ENCODE assay signal across 8 cellular contexts in the genomic region with DNA sequence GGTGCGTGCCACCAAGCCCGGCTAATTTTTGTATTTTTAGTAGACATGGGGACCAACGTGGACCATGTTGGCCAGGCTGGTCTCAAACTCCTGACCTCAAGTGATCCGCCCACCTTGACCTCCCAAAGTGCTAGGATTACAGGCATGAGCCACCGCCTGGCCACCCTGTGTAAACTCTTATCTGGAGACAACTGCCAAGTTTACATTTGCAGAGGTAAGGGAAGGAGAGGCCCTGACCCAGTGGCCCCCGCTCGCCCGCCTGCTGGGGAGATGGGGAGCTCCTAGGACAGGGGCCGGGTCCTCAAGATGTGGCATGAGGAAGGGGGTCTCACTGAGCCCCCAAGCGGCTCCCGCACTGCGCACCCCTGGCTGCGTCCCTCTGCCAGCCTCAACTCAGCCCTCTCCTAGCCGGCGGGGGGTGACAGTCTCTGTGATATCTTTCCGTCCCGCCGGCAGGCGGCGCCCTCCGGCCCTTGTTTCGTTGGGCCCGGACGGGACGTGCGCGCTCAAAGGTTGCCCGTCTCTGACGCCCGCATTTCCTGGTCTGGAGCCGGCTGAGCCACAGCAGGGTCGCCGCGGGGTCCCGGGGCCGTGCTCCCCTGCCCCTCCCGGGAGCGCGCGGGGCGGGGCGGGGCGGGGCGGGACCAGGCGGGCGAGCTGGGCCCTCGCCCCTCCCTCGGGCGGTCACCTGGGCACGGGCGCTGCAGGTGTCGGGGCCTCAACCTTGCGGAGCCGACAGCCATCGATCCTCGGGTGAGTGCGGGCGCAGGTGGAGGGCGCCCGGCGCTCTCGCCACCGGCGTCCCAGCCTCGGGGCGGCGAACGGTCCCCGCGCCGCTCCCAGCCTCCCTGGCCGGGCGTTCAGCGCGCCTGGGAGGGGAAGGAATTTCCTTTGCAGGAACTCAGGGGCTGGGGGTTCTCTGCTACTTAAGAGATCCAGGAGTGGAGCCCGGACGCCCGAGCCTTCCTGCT. TPM values are rescaled to one million over a fixed set of nuclear protein-coding genes. Genes with fewer than 3 reads are reported as not detected.
DNase-seq lines count a peak whose midpoint lies in the region; ATAC-seq and TF ChIP-seq lines count a peak whose summit lies in the region.

Gene GPR160 (plus strand): TSS at position 533 of the 971 bp plus-strand sequence. CDS start 45,978 bp downstream, outside the sequence.

- H3K9me3 ChIP-seq in parathyroid adenoma (ENCODE audit: control insufficient read depth, low read length): no peaks in the 10 kb centered on the region

- peak within 1 kb of the TSS; percentile 93 for H3K27ac ChIP-seq in parathyroid adenoma

- peak; percentile 82 for ATAC-seq in GM21723 (IDR thresholded peaks at IDR 0.05; ENCODE audit: unreplicated experiment)

- H3K4me1 ChIP-seq in parathyroid adenoma: peaks cover 6% of the 10 kb centered on the region

- H3K27ac Mint-ChIP-seq in glutamatergic neuron (ENCODE audit: unreplicated experiment) (no peak within 1 kb of the TSS), type B pancreatic cell (no peak within 1 kb of the TSS)

- TF ChIP-seq EP300 in Ishikawa (IDR thresholded peaks at IDR 0.05; ENCODE audit: borderline replicate concordance): 0 out of 2 replicates have a peak, but pooled peaks have one; percentile 34

- peaks cover 5% of the 10 kb centered on the region for H3K27me3 Mint-ChIP-seq in glutamatergic neuron (ENCODE audit: unreplicated experiment)
- peaks cover 53% of the 10 kb centered on the region for H3K27me3 Mint-ChIP-seq in type B pancreatic cell

- DNase-seq in EL (peak; percentile 42), RPMI7951 (ENCODE audit: low read depth) (peak; percentile 31), glutamatergic neuron (peak; percentile 74), type B pancreatic cell (ENCODE audit: extremely low spot score, unreplicated experiment) (peak; percentile 84)
- DNase-seq in activated effector memory CD4-positive, alpha-beta T cell treated with Interleukin-2 at 50 U/mL for 16 hours: peak; percentile 69

- peak within 1 kb of the TSS; percentile 65 for H2AFZ ChIP-seq in parathyroid adenoma

- peak within 1 kb of the TSS; percentile 81 for H3K4me3 Mint-ChIP-seq in glutamatergic neuron (ENCODE audit: unreplicated experiment)
- H3K4me3 Mint-ChIP-seq in type B pancreatic cell: peak within 1 kb of the TSS; percentile 88

- TF ChIP-seq CTCF in glutamatergic neuron (IDR thresholded peaks at IDR 0.05; ENCODE audit: partially characterized antibody, unreplicated experiment) (peak; percentile 85), parathyroid adenoma (IDR thresholded peaks at IDR 0.05) (peak; percentile 90), type B pancreatic cell (conservative IDR thresholded peaks at IDR 0.05) (peak; percentile 89)

- TF ChIP-seq RAD21 in Ishikawa (IDR thresholded peaks at IDR 0.05; ENCODE audit: low read depth): peak; percentile 76

- peak within 1 kb of the TSS; percentile 94 for H3K9ac ChIP-seq in parathyroid adenoma

- H3K4me2 ChIP-seq in parathyroid adenoma (ENCODE audit: low read length): peak within 1 kb of the TSS; percentile 80

- no peaks in the 10 kb centered on the region for H3K36me3 Mint-ChIP-seq in glutamatergic neuron (ENCODE audit: unreplicated experiment)
- H3K36me3 Mint-ChIP-seq in type B pancreatic cell: no peaks in the 10 kb centered on the region

- H3K4me3 ChIP-seq in parathyroid adenoma (ENCODE audit: low read depth, low read length): peak within 1 kb of the TSS; percentile 91

- H3K36me3 ChIP-seq in parathyroid adenoma (ENCODE audit: control insufficient read depth, insufficient read depth, low read length): no peaks in the 10 kb centered on the region

- H3K79me2 ChIP-seq in parathyroid adenoma: no peaks in the 10 kb centered on the region

- H3K4me1 Mint-ChIP-seq in glutamatergic neuron (ENCODE audit: low read depth, unreplicated experiment): no peaks in the 10 kb centered on the region
- peaks cover 7% of the 10 kb centered on the region for H3K4me1 Mint-ChIP-seq in type B pancreatic cell (ENCODE audit: unreplicated experiment)

- no peaks in the 10 kb centered on the region for H3K27me3 ChIP-seq in parathyroid adenoma (ENCODE audit: control insufficient read depth, insufficient read depth, low read length)

- no peaks in the 10 kb centered on the region for H3K9me3 Mint-ChIP-seq in glutamatergic neuron (ENCODE audit: unreplicated experiment)
- H3K9me3 Mint-ChIP-seq in type B pancreatic cell: no peaks in the 10 kb centered on the region

TF ChIP-seq in Ishikawa, 13 proteins besides CTCF, POLR2A, EP300 and RAD21:
- TF ChIP-seq CEBPB (IDR thresholded peaks at IDR 0.05) (no peak), CREB1 (IDR thresholded peaks at IDR 0.05; ENCODE audit: low read depth) (no peak), YY1 (IDR thresholded peaks at IDR 0.05; ENCODE audit: low read depth) (peak; percentile 49; the same call in 1 of the 2 replicates), TCF12 (IDR thresholded peaks at IDR 0.05; ENCODE audit: low read depth) (peak; percentile 51; the same call in 1 of the 2 replicates), ZBTB7A (IDR thresholded peaks at IDR 0.05; ENCODE audit: low read depth) (peak; percentile 98), FOXM1 (IDR thresholded peaks at IDR 0.05; ENCODE audit: borderline replicate concordance, low read depth) (no peak), TEAD4 (IDR thresholded peaks at IDR 0.05) (0 out of 2 replicates have a peak, but pooled peaks have one; percentile 18), TAF1 (IDR thresholded peaks at IDR 0.05; ENCODE audit: low read depth) (peak; percentile 15; the same call in 1 of the 2 replicates), NFIC (IDR thresholded peaks at IDR 0.05) (0 out of 2 replicates have a peak, but pooled peaks have one; percentile 8), EGR1 (IDR thresholded peaks at IDR 0.05) (no peak; the same call in 1 of the 2 replicates)
- TF ChIP-seq, protein P1, sequence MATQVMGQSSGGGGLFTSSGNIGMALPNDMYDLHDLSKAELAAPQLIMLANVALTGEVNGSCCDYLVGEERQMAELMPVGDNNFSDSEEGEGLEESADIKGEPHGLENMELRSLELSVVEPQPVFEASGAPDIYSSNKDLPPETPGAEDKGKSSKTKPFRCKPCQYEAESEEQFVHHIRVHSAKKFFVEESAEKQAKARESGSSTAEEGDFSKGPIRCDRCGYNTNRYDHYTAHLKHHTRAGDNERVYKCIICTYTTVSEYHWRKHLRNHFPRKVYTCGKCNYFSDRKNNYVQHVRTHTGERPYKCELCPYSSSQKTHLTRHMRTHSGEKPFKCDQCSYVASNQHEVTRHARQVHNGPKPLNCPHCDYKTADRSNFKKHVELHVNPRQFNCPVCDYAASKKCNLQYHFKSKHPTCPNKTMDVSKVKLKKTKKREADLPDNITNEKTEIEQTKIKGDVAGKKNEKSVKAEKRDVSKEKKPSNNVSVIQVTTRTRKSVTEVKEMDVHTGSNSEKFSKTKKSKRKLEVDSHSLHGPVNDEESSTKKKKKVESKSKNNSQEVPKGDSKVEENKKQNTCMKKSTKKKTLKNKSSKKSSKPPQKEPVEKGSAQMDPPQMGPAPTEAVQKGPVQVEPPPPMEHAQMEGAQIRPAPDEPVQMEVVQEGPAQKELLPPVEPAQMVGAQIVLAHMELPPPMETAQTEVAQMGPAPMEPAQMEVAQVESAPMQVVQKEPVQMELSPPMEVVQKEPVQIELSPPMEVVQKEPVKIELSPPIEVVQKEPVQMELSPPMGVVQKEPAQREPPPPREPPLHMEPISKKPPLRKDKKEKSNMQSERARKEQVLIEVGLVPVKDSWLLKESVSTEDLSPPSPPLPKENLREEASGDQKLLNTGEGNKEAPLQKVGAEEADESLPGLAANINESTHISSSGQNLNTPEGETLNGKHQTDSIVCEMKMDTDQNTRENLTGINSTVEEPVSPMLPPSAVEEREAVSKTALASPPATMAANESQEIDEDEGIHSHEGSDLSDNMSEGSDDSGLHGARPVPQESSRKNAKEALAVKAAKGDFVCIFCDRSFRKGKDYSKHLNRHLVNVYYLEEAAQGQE (IDR thresholded peaks at IDR 0.05; ENCODE audit: low read depth): no peak
- TF ChIP-seq, protein P2, sequence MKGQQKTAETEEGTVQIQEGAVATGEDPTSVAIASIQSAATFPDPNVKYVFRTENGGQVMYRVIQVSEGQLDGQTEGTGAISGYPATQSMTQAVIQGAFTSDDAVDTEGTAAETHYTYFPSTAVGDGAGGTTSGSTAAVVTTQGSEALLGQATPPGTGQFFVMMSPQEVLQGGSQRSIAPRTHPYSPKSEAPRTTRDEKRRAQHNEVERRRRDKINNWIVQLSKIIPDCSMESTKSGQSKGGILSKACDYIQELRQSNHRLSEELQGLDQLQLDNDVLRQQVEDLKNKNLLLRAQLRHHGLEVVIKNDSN (IDR thresholded peaks at IDR 0.05): peak; percentile 75
- TF ChIP-seq, protein P3, sequence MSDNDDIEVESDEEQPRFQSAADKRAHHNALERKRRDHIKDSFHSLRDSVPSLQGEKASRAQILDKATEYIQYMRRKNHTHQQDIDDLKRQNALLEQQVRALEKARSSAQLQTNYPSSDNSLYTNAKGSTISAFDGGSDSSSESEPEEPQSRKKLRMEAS (IDR thresholded peaks at IDR 0.05): peak; percentile 80

RNA-seq across cellular contexts. Expression of gene GPR160, which starts in this region (rescaled TPM):
- total RNA-seq in RPMI7951 (2014; rRNA removed; shearing (Covaris generic)): 0.24 and 0.29 TPM in 2 replicates
- total RNA-seq in glutamatergic neuron (ENCODE audit: unreplicated experiment) (not detected), type B pancreatic cell (ENCODE audit: low replicate concordance) (7.3 and 13.1 TPM in 2 replicates)

Comparison
In these comparisons a context has a peak if more than half of its experiments do, and no peak if none do; other contexts are left out.
1. Peak in every context shown above with its lines: DNase-seq, ATAC-seq, H3K4me3 ChIP-seq and H3K27ac ChIP-seq.
2. Peak in DNase-seq in RPMI7951; RNA of the gene not detected or under 1 TPM.
3. Peak in DNase-seq in glutamatergic neuron; RNA of the gene not detected or under 1 TPM.
4. DNase-seq: peak in every context shown above with its lines; median percentile 84 in type B pancreatic cell; 74 in glutamatergic neuron; 69 in activated effector memory CD4-positive, alpha-beta T cell treated with Interleukin-2 at 50 U/mL for 16 hours; 42 in EL; 31 in RPMI7951.